ENCODE assay signal across 30 cellular contexts in the genomic region with DNA sequence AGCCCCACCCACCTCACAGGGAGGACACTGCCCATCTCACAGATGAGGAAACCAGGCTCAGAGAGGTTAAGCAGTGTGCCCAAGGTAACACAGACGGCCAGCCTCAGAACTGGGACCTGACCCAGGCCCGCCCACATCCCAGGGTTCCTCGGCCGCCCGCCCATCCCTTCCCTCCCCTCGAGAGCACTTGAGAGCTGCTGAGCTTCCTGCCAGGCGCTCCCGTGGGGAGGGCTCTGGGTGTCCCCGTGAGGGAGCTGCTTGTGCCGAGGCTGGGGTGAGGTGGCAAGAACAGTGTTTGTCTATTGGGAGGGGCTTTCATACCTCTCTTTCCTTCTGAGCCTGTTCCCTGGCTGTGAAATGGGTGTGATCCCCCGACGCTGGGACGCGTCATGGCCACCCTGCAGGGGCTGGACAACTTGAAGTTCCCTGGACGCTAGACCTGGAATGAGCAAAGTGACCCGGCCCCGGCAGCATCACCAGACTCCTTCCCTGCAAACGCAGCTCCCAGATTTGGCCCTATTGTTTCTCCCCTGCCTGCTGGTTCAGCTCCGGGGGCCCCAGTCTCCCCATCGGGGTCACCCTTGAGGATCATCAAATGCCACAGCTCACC.
"Had no signal": no experiment of that assay in that cellular context is flagged by ENCODE, and none has a peak within 500 bp of the region (broad histone marks: within the 10 kb centered on the region; RNA-seq: fewer than 3 reads in every experiment).

No MANE protein-coding gene starts in this region.

- H3K4me1 ChIP-seq: adrenal gland, body of pancreas, gastrocnemius medialis, pancreas, prostate gland, stomach, thyroid gland had no signal

- H3K36me3 ChIP-seq: adrenal gland, gastrocnemius medialis, pancreas, prostate gland, thyroid gland had no signal

- H3K27ac ChIP-seq: adrenal gland, body of pancreas, coronary artery, dorsolateral prefrontal cortex, gastrocnemius medialis, pancreas, prostate gland, stomach, thyroid gland, WERI-Rb-1 had no signal

- DNase-seq: activated CD4-positive, alpha-beta T cell treated with anti-CD3 and anti-CD28 coated beads for 48 hours; activated CD4-positive, alpha-beta T cell treated with anti-CD3 and anti-CD28 coated beads, Interleukin-2, amount 50 U/mL, for 48 hours; activated CD8-positive, alpha-beta memory T cell treated with anti-CD3 and anti-CD28 coated beads for 24 hours; activated effector memory CD4-positive, alpha-beta T cell treated with Interleukin-2 at 50 U/mL for 16 hours; activated naive CD4-positive, alpha-beta T cell treated with Interleukin-2 at 50 U/mL for 16 hours; activated naive CD8-positive, alpha-beta T cell treated with anti-CD3 and anti-CD28 coated beads for 36 hours; adrenal gland; aorta; body of pancreas; dorsolateral prefrontal cortex; effector memory CD4-positive, alpha-beta T cell; erythroblast; gastrocnemius medialis; hippocampal formation; naive thymus-derived CD4-positive, alpha-beta T cell; nucleus accumbens; retina; stimulated activated CD4-positive, alpha-beta T cell treated with anti-CD3 and anti-CD28 coated beads, Interleukin-15, amount 100 ng/mL, for 24 hours; stimulated activated CD4-positive, alpha-beta T cell treated with anti-CD3 and anti-CD28 coated beads, Interleukin-2, amount 100 ng/mL, for 24 hours; stimulated activated naive B cell treated with anti-CD40 and anti-IgM and Interleukin-4, amounts not matched to agents 10 μg/mL and 1 μg/mL and 100 μg/mL, for 72 hours; stomach; T-helper 17 cell; T1000; thyroid gland; WERI-Rb-1 had no signal

- H3K4me2 ChIP-seq: smooth muscle cell had no signal

- H3K27me3 ChIP-seq: adrenal gland, body of pancreas, dorsolateral prefrontal cortex, gastrocnemius medialis, pancreas, thyroid gland had no signal

- H3K9me3 ChIP-seq: adrenal gland, body of pancreas, gastrocnemius medialis, pancreas, prostate gland, thyroid gland had no signal

- H3K4me3 ChIP-seq: adrenal gland, body of pancreas, coronary artery, dorsolateral prefrontal cortex, gastrocnemius medialis, pancreas, prostate gland, smooth muscle cell, stomach, thyroid gland had no signal

- ATAC-seq: activated CD4-positive, CD25-positive, alpha-beta regulatory T cell treated with anti-CD3 and anti-CD28 coated beads, Interleukin-2, amount 50 U/mL, for 24 hours; body of pancreas; gastrocnemius medialis; naive thymus-derived CD4-positive, alpha-beta T cell; pancreas; stimulated activated naive B cell treated with anti-CD40 and anti-IgM and Interleukin-4, amounts not matched to agents 10 μg/mL and 1 μg/mL and 100 μg/mL, for 72 hours; T-helper 17 cell had no signal
